1 cellular context compared by ENCODE assay signal in genomic region chr21:42337830-42338729, GRCh38.
A peak's percentile ranks its signal among the peaks of the same experiment; 100 is the strongest.
TF ChIP-seq lines count a peak whose summit lies in the region.

No MANE protein-coding gene starts in this region.

TF ChIP-seq in HepG2, 621 proteins besides CTCF, POLR2A, EP300 and RAD21 (continues in another document):
- TF ChIP-seq, protein P1, sequence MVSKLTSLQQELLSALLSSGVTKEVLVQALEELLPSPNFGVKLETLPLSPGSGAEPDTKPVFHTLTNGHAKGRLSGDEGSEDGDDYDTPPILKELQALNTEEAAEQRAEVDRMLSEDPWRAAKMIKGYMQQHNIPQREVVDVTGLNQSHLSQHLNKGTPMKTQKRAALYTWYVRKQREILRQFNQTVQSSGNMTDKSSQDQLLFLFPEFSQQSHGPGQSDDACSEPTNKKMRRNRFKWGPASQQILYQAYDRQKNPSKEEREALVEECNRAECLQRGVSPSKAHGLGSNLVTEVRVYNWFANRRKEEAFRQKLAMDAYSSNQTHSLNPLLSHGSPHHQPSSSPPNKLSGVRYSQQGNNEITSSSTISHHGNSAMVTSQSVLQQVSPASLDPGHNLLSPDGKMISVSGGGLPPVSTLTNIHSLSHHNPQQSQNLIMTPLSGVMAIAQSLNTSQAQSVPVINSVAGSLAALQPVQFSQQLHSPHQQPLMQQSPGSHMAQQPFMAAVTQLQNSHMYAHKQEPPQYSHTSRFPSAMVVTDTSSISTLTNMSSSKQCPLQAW (CRISPR knock-in tag; IDR thresholded peaks at IDR 0.05): peak; percentile 15; the same call in 1 of the 2 replicates
- peak; percentile 71 for TF ChIP-seq STAG1 (CRISPR knock-in tag; IDR thresholded peaks at IDR 0.05)
- TF ChIP-seq, protein P2, sequence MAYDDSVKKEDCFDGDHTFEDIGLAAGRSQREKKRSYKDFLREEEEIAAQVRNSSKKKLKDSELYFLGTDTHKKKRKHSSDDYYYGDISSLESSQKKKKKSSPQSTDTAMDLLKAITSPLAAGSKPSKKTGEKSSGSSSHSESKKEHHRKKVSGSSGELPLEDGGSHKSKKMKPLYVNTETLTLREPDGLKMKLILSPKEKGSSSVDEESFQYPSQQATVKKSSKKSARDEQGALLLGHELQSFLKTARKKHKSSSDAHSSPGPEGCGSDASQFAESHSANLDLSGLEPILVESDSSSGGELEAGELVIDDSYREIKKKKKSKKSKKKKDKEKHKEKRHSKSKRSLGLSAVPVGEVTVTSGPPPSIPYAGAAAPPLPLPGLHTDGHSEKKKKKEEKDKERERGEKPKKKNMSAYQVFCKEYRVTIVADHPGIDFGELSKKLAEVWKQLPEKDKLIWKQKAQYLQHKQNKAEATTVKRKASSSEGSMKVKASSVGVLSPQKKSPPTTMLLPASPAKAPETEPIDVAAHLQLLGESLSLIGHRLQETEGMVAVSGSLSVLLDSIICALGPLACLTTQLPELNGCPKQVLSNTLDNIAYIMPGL (CRISPR knock-in tag; IDR thresholded peaks at IDR 0.05; ENCODE audit: borderline replicate concordance in 1 of 2, low read depth in 1 of 2): peak in 1 of 2 experiments; percentile 56; a peak in 1 of 4 replicates
- TF ChIP-seq BORCS8-MEF2B (CRISPR knock-in tag; IDR thresholded peaks at IDR 0.05): 0 out of 2 replicates have a peak, but pooled peaks have one; percentile 35
- TF ChIP-seq AHR (CRISPR knock-in tag; IDR thresholded peaks at IDR 0.05): no peak
- TF ChIP-seq NFYB (CRISPR knock-in tag; IDR thresholded peaks at IDR 0.05): no peak
- no peak for TF ChIP-seq TMF1 (CRISPR knock-in tag; IDR thresholded peaks at IDR 0.05; ENCODE audit: low read depth)
- TF ChIP-seq ZNF318 (CRISPR knock-in tag; IDR thresholded peaks at IDR 0.05): no peak
- TF ChIP-seq KMT2B (CRISPR knock-in tag; IDR thresholded peaks at IDR 0.05): no peak
- no peak for TF ChIP-seq HDAC6 (IDR thresholded peaks at IDR 0.05; ENCODE audit: low read depth, low read length)
- 0 out of 2 replicates have a peak, but pooled peaks have one; percentile 40 for TF ChIP-seq HIVEP1 (CRISPR knock-in tag; IDR thresholded peaks at IDR 0.05)
- TF ChIP-seq ZZZ3 (CRISPR knock-in tag; IDR thresholded peaks at IDR 0.05; ENCODE audit: borderline replicate concordance): no peak
- no peak for TF ChIP-seq ZFP41 (CRISPR knock-in tag; IDR thresholded peaks at IDR 0.05; ENCODE audit: borderline replicate concordance)
- TF ChIP-seq ZNF501 (CRISPR knock-in tag; IDR thresholded peaks at IDR 0.05): 0 out of 2 replicates have a peak, but pooled peaks have one; percentile 18
- no peak for TF ChIP-seq ZNF577 (CRISPR knock-in tag; IDR thresholded peaks at IDR 0.05; ENCODE audit: borderline replicate concordance, low read depth)
- TF ChIP-seq XRCC5 (optimal IDR thresholded peaks at IDR 0.05; ENCODE audit: low read length): peak; percentile 77
- TF ChIP-seq ZFP91 (CRISPR knock-in tag; IDR thresholded peaks at IDR 0.05; ENCODE audit: borderline replicate concordance): peak; percentile 35; the same call in 1 of the 2 replicates
- TF ChIP-seq NKX3-1 (CRISPR knock-in tag; IDR thresholded peaks at IDR 0.05): no peak
- TF ChIP-seq CHCHD3 (CRISPR knock-in tag; IDR thresholded peaks at IDR 0.05): no peak
- no peak for TF ChIP-seq NR2C2 (CRISPR knock-in tag; IDR thresholded peaks at IDR 0.05; ENCODE audit: borderline replicate concordance)
- TF ChIP-seq SMYD3 (CRISPR knock-in tag; IDR thresholded peaks at IDR 0.05): no peak
- no peak for TF ChIP-seq BRCA1 (CRISPR knock-in tag; IDR thresholded peaks at IDR 0.05)
- TF ChIP-seq DBP (CRISPR knock-in tag; IDR thresholded peaks at IDR 0.05; ENCODE audit: not compliant biosample characterization): no peak
- TF ChIP-seq CEBPB (IDR thresholded peaks at IDR 0.05; ENCODE audit: borderline replicate concordance, low read depth, low read length): peak; percentile 51; the same call in 1 of the 2 replicates
- TF ChIP-seq RXRB (CRISPR knock-in tag; IDR thresholded peaks at IDR 0.05; ENCODE audit: borderline replicate concordance): no peak
- TF ChIP-seq ZNF580 (CRISPR knock-in tag; IDR thresholded peaks at IDR 0.05; ENCODE audit: borderline replicate concordance, low read depth): 0 out of 2 replicates have a peak, but pooled peaks have one; percentile 32
- TF ChIP-seq ZSCAN12 (CRISPR knock-in tag; IDR thresholded peaks at IDR 0.05): no peak
- TF ChIP-seq ZBTB14 (CRISPR knock-in tag; IDR thresholded peaks at IDR 0.05): no peak
- TF ChIP-seq ESRRA (CRISPR knock-in tag; IDR thresholded peaks at IDR 0.05; ENCODE audit: low read depth): no peak
- no peak for TF ChIP-seq ZNF7 (CRISPR knock-in tag; IDR thresholded peaks at IDR 0.05)
- no peak for TF ChIP-seq CC2D1A (CRISPR knock-in tag; IDR thresholded peaks at IDR 0.05)
- TF ChIP-seq FOXO4 (CRISPR knock-in tag; conservative IDR thresholded peaks at IDR 0.05): no peak
- TF ChIP-seq SMC3 (IDR thresholded peaks at IDR 0.05; ENCODE audit: low read length): peak; percentile 95
- no peak for TF ChIP-seq KDM6A (CRISPR knock-in tag; IDR thresholded peaks at IDR 0.05; ENCODE audit: low read depth)
- no peak for TF ChIP-seq ZNF841 (CRISPR knock-in tag; IDR thresholded peaks at IDR 0.05; ENCODE audit: borderline replicate concordance)
- TF ChIP-seq, protein P3, sequence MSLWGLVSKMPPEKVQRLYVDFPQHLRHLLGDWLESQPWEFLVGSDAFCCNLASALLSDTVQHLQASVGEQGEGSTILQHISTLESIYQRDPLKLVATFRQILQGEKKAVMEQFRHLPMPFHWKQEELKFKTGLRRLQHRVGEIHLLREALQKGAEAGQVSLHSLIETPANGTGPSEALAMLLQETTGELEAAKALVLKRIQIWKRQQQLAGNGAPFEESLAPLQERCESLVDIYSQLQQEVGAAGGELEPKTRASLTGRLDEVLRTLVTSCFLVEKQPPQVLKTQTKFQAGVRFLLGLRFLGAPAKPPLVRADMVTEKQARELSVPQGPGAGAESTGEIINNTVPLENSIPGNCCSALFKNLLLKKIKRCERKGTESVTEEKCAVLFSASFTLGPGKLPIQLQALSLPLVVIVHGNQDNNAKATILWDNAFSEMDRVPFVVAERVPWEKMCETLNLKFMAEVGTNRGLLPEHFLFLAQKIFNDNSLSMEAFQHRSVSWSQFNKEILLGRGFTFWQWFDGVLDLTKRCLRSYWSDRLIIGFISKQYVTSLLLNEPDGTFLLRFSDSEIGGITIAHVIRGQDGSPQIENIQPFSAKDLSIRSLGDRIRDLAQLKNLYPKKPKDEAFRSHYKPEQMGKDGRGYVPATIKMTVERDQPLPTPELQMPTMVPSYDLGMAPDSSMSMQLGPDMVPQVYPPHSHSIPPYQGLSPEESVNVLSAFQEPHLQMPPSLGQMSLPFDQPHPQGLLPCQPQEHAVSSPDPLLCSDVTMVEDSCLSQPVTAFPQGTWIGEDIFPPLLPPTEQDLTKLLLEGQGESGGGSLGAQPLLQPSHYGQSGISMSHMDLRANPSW (CRISPR knock-in tag; IDR thresholded peaks at IDR 0.05; ENCODE audit: borderline replicate concordance): no peak
- TF ChIP-seq MTERF4 (CRISPR knock-in tag; IDR thresholded peaks at IDR 0.05): peak; percentile 67; the same call in 1 of the 2 replicates
- no peak for TF ChIP-seq ARID2 (CRISPR knock-in tag; IDR thresholded peaks at IDR 0.05; ENCODE audit: borderline replicate concordance)
- TF ChIP-seq BCL6 (CRISPR knock-in tag; IDR thresholded peaks at IDR 0.05): no peak
- TF ChIP-seq SNAPC2 (CRISPR knock-in tag; IDR thresholded peaks at IDR 0.05): no peak
- TF ChIP-seq MIXL1 (CRISPR knock-in tag; IDR thresholded peaks at IDR 0.05): 0 out of 2 replicates have a peak, but pooled peaks have one; percentile 48
